23 cellular contexts compared by ENCODE assay signal in the genomic region with DNA sequence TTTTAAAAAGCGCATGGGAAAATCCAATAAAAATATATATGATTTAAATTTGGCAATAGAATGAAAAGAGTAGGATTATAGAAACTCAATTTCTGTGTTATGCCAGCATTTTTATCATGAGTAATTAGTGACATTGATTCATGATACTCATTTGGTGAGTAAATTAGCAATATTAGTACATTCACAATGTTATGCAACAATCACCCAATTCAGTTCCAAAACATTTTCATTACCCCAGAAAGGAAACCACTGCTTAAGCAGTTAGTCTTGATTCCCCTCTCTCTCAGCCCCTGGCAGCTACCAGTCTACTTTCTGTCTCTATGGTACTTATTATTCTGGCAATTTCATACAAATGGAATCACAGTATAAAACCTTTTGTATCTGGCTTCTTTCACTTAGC. TPM values are rescaled to one million over a fixed set of nuclear protein-coding genes. Genes with fewer than 3 reads are reported as not detected.
DNase-seq lines count a peak whose midpoint lies in the region; ATAC-seq and TF ChIP-seq lines count a peak whose summit lies in the region.
"Had no signal": no experiment of that assay in that cellular context is flagged by ENCODE, and none has a peak within 500 bp of the region (broad histone marks: within the 10 kb centered on the region; RNA-seq: fewer than 3 reads in every experiment).

No MANE protein-coding gene starts in this region.

- H3K9me3 ChIP-seq in vagina = no peaks in the 10 kb centered on the region
- H3K9me3 ChIP-seq: mucosa of descending colon, right lobe of liver, thyroid gland had no signal

- H3K4me3 Mint-ChIP-seq in HFFc6 = no peak overlapping the region
- H3K4me3 Mint-ChIP-seq: activated naive CD4-positive, alpha-beta T cell treated with anti-CD3 and anti-CD28 coated beads for 36 hours; GM23338; stimulated activated naive CD8-positive, alpha-beta T cell treated with anti-CD3 and anti-CD28 coated beads, Interleukin-15, amount 100 ng/mL, for 72 hours had no signal

- H3K27ac ChIP-seq in brain microvascular endothelial cell = peak overlapping the region; percentile 90
- H3K27ac ChIP-seq in vagina = peak overlapping the region; percentile 1
- H3K27ac ChIP-seq: right lobe of liver, thyroid gland had no signal

- peaks cover 53% of the 10 kb centered on the region for H3K36me3 Mint-ChIP-seq in HFFc6 (ENCODE audit: low read depth)

- no peak for DNase-seq in HFFc6
- DNase-seq in brain microvascular endothelial cell = no peak
- DNase-seq in iris pigment epithelial cell (ENCODE audit: low read depth) = peak; percentile 16
- DNase-seq in vagina (ENCODE audit: extremely low spot score in 2 of 2) = no peak
- DNase-seq in DMS114 treated with DMSO at 0.1 percent for 48 hours (lab: John Stamatoyannopoulos, UW; ENCODE audit: unreplicated experiment) = no peak
- no peak for DNase-seq in NCI-H446 treated with DMSO at 0.1 percent for 48 hours (lab: John Stamatoyannopoulos, UW)
- DNase-seq: activated CD4-positive, alpha-beta T cell treated with anti-CD3 and anti-CD28 coated beads, Interleukin-2, amount 50 U/mL, for 1 hour; activated naive CD4-positive, alpha-beta T cell treated with anti-CD3 and anti-CD28 coated beads for 36 hours; amygdala; central memory CD4-positive, alpha-beta T cell; GF-D8; heart right ventricle; mucosa of descending colon; NCI-H1092; NCI-H187 treated with DMSO at 0.1 percent for 48 hours; NCI-H345; NCI-H82; right lobe of liver; stimulated activated naive CD8-positive, alpha-beta T cell treated with anti-CD3 and anti-CD28 coated beads, Interleukin-15, amount 100 ng/mL, for 72 hours; T-helper 9 cell; thyroid gland had no signal

- no peaks in the 10 kb centered on the region for H3K27me3 ChIP-seq in brain microvascular endothelial cell (replicated peaks)
- no peaks in the 10 kb centered on the region for H3K27me3 ChIP-seq in vagina
- H3K27me3 ChIP-seq: right lobe of liver, thyroid gland had no signal

- peak overlapping the region; percentile 91 for H3K27ac Mint-ChIP-seq in HFFc6
- H3K27ac Mint-ChIP-seq: activated naive CD4-positive, alpha-beta T cell treated with anti-CD3 and anti-CD28 coated beads for 36 hours; GM23338; stimulated activated naive CD8-positive, alpha-beta T cell treated with anti-CD3 and anti-CD28 coated beads, Interleukin-15, amount 100 ng/mL, for 72 hours had no signal

- no peaks in the 10 kb centered on the region for H3K27me3 Mint-ChIP-seq in HFFc6 (ENCODE audit: insufficient read depth)

- intact Hi-C loops in vagina (cut with DNase I) = no loop called here

- in situ Hi-C loops in brain microvascular endothelial cell (cut with HindIII; ENCODE audit: low pct_ligation_motif_present, low sequenced_read_pairs) = no loop called here

- peaks cover 38% of the 10 kb centered on the region for H3K4me1 ChIP-seq in vagina
- H3K4me1 ChIP-seq: right lobe of liver had no signal

- H3K4me3 ChIP-seq in brain microvascular endothelial cell (ENCODE audit: low read depth, low read length) = no peak overlapping the region
- no peak overlapping the region for H3K4me3 ChIP-seq in vagina
- H3K4me3 ChIP-seq: GM23338, heart right ventricle, mucosa of descending colon, right lobe of liver, thyroid gland had no signal

- TF ChIP-seq POLR2A in vagina (IDR thresholded peaks at IDR 0.05) = no peak

- TF ChIP-seq CTCF in HFFc6 (IDR thresholded peaks at IDR 0.05) (no peak), brain microvascular endothelial cell (IDR thresholded peaks at IDR 0.05; ENCODE audit: low read depth, low read length, missing control alignments) (no peak), vagina (IDR thresholded peaks at IDR 0.05) (no peak)

- no peaks in the 10 kb centered on the region for H3K9me3 Mint-ChIP-seq in HFFc6
- H3K9me3 Mint-ChIP-seq: activated naive CD4-positive, alpha-beta T cell treated with anti-CD3 and anti-CD28 coated beads for 36 hours; GM23338 had no signal

- H3K36me3 ChIP-seq in brain microvascular endothelial cell (replicated peaks) = peaks cover 5% of the 10 kb centered on the region
- H3K36me3 ChIP-seq in vagina = no peaks in the 10 kb centered on the region

- peaks cover 68% of the 10 kb centered on the region for H3K4me1 Mint-ChIP-seq in HFFc6 (ENCODE audit: low read depth)
- H3K4me1 Mint-ChIP-seq: stimulated activated naive CD8-positive, alpha-beta T cell treated with anti-CD3 and anti-CD28 coated beads, Interleukin-15, amount 100 ng/mL, for 72 hours had no signal

- no peak for ATAC-seq in HG03097 (IDR thresholded peaks at IDR 0.05; ENCODE audit: low FRiP score, unreplicated experiment)
- ATAC-seq: GM23338; stimulated activated naive CD8-positive, alpha-beta T cell treated with anti-CD3 and anti-CD28 coated beads, Interleukin-15, amount 100 ng/mL, for 72 hours had no signal

RNA-seq across cellular contexts. Expression of a gene that starts 27.0 kb away (rescaled TPM):
- total RNA-seq in HFFc6 (2021; fragmentation: NEBNext Ultra II Directional; extraction: Animal tissue kit (Norgen Biotek cat#: 25700)) = 10 to 100 TPM; 28.1 to 36.6 (median 31.3) TPM
- total RNA-seq in vagina = 69.0 TPM
